Comparison of ENCODE assay signal across 1 cellular context in the genomic region with DNA sequence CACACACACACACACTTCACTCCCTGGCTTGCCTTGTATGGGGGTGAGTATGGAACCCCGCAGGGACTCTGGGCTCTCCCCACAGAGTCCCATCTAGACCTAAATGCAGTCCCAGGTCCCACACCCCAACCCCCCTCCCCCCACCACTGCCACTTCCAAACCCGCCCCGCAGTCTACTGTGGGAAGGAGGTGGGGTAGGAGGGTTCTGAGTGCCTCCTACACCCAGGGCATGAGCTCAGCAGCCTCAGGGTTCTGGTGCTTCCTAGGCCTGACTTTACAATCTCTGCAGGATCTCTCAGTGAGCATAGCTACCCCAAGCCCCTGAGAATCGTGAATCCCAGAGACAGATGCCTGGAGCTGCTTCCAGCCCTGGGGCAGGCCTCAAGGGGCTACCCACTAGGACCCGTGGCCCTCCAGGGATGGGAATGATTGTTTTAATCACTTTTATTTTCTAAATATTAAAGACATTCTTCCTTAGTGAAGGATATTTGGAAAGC.
TF ChIP-seq lines count a peak whose summit lies in the region.

No MANE protein-coding gene starts in this region.

TF ChIP-seq in HCT116, 20 proteins besides CTCF, POLR2A, EP300 and RAD21:
- no peak for TF ChIP-seq SRF (IDR thresholded peaks at IDR 0.05; ENCODE audit: low read depth)
- TF ChIP-seq, protein P1, sequence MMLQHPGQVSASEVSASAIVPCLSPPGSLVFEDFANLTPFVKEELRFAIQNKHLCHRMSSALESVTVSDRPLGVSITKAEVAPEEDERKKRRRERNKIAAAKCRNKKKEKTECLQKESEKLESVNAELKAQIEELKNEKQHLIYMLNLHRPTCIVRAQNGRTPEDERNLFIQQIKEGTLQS (IDR thresholded peaks at IDR 0.05), result no peak
- no peak for TF ChIP-seq ELF1 (IDR thresholded peaks at IDR 0.05; ENCODE audit: borderline replicate concordance, low read depth)
- TF ChIP-seq CBX3 (IDR thresholded peaks at IDR 0.05; ENCODE audit: low read depth), result no peak
- TF ChIP-seq, protein P2, sequence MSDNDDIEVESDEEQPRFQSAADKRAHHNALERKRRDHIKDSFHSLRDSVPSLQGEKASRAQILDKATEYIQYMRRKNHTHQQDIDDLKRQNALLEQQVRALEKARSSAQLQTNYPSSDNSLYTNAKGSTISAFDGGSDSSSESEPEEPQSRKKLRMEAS (IDR thresholded peaks at IDR 0.05), result no peak
- no peak for TF ChIP-seq ZFX (IDR thresholded peaks at IDR 0.05)
- TF ChIP-seq, protein P3, sequence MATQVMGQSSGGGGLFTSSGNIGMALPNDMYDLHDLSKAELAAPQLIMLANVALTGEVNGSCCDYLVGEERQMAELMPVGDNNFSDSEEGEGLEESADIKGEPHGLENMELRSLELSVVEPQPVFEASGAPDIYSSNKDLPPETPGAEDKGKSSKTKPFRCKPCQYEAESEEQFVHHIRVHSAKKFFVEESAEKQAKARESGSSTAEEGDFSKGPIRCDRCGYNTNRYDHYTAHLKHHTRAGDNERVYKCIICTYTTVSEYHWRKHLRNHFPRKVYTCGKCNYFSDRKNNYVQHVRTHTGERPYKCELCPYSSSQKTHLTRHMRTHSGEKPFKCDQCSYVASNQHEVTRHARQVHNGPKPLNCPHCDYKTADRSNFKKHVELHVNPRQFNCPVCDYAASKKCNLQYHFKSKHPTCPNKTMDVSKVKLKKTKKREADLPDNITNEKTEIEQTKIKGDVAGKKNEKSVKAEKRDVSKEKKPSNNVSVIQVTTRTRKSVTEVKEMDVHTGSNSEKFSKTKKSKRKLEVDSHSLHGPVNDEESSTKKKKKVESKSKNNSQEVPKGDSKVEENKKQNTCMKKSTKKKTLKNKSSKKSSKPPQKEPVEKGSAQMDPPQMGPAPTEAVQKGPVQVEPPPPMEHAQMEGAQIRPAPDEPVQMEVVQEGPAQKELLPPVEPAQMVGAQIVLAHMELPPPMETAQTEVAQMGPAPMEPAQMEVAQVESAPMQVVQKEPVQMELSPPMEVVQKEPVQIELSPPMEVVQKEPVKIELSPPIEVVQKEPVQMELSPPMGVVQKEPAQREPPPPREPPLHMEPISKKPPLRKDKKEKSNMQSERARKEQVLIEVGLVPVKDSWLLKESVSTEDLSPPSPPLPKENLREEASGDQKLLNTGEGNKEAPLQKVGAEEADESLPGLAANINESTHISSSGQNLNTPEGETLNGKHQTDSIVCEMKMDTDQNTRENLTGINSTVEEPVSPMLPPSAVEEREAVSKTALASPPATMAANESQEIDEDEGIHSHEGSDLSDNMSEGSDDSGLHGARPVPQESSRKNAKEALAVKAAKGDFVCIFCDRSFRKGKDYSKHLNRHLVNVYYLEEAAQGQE (IDR thresholded peaks at IDR 0.05; ENCODE audit: low read depth), result no peak
- no peak for TF ChIP-seq SIN3A (IDR thresholded peaks at IDR 0.05; ENCODE audit: low read depth)
- TF ChIP-seq, protein P4, sequence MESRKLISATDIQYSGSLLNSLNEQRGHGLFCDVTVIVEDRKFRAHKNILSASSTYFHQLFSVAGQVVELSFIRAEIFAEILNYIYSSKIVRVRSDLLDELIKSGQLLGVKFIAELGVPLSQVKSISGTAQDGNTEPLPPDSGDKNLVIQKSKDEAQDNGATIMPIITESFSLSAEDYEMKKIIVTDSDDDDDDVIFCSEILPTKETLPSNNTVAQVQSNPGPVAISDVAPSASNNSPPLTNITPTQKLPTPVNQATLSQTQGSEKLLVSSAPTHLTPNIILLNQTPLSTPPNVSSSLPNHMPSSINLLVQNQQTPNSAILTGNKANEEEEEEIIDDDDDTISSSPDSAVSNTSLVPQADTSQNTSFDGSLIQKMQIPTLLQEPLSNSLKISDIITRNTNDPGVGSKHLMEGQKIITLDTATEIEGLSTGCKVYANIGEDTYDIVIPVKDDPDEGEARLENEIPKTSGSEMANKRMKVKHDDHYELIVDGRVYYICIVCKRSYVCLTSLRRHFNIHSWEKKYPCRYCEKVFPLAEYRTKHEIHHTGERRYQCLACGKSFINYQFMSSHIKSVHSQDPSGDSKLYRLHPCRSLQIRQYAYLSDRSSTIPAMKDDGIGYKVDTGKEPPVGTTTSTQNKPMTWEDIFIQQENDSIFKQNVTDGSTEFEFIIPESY (IDR thresholded peaks at IDR 0.05; ENCODE audit: extremely low read depth, insufficient replicate concordance, low read length), result no peak
- TF ChIP-seq POLR2AphosphoS5 (IDR thresholded peaks at IDR 0.05; ENCODE audit: low read depth, low read length), result no peak
- no peak for TF ChIP-seq JUND (IDR thresholded peaks at IDR 0.05)
TF ChIP-seq in HCT116: peak in this region for 0.
